9 cellular contexts compared by ENCODE assay signal in the genomic region with DNA sequence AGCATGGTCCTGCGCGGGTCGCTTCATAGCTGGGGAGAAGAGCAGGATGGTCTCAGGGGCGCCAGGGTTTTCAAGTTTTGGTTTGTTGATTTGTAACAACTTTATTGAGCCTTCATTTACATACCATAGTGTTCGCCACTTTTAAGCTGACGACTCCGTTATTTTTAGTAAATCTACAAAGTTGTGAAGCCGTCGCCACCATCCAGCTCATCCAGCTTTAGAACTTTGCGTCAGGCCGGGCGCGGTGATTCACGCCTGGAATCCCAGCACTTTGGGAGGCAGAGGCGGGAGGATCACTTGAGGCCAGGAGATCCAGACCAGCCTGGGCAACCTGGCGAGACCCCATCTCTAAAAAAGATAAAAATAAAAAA. TPM values are rescaled to one million over a fixed set of nuclear protein-coding genes. Genes with fewer than 3 reads are reported as not detected.
DNase-seq lines count a peak whose midpoint lies in the region; ATAC-seq and TF ChIP-seq lines count a peak whose summit lies in the region.
"Had no signal": no experiment of that assay in that cellular context is flagged by ENCODE, and none has a peak within 500 bp of the region (broad histone marks: within the 10 kb centered on the region; RNA-seq: fewer than 3 reads in every experiment).

No MANE protein-coding gene starts in this region.

- H3K27ac ChIP-seq in OCI-LY3 (ENCODE audit: low read length) = no peak overlapping the region
- H3K27ac ChIP-seq in effector memory CD4-positive, alpha-beta T cell (ENCODE audit: insufficient read depth, low read length, poor library complexity, severe bottlenecking) = peak overlapping the region; percentile 61
- peak overlapping the region; percentile 72 for H3K27ac ChIP-seq in naive thymus-derived CD4-positive, alpha-beta T cell (ENCODE audit: low read depth, low read length)

- peak overlapping the region; percentile 74 to 98 (median 87) for H3K27ac Mint-ChIP-seq in naive thymus-derived CD4-positive, alpha-beta T cell

- H3K9ac ChIP-seq in OCI-LY3 (ENCODE audit: low read length) = peak overlapping the region; percentile 63

- POLR2A ChIA-PET in naive thymus-derived CD4-positive, alpha-beta T cell (lab: Charles Lee) = interaction anchor here (0.6 to 1.7 kb wide), 5 partner anchors 26 to 902 kb away, joined by 3 to 6 read pairs (median 3); no protein-coding TSS in a partner anchor

- ATAC-seq in naive thymus-derived CD4-positive, alpha-beta T cell = no peak
- ATAC-seq in GM18907 (IDR thresholded peaks at IDR 0.05; ENCODE audit: unreplicated experiment) (no peak), GM21619 (IDR thresholded peaks at IDR 0.05; ENCODE audit: unreplicated experiment) (no peak)

- no peaks in the 10 kb centered on the region for H3K27me3 ChIP-seq in OCI-LY3 (ENCODE audit: low read depth, low read length)
- no peaks in the 10 kb centered on the region for H3K27me3 ChIP-seq in effector memory CD4-positive, alpha-beta T cell (replicated peaks; ENCODE audit: control insufficient read depth, insufficient read depth, low read length, poor library complexity, severe bottlenecking)
- H3K27me3 ChIP-seq in naive thymus-derived CD4-positive, alpha-beta T cell (ENCODE audit: control insufficient read depth in 2 of 2, insufficient read depth in 2 of 2, low read length in 2 of 2) = no peaks in the 10 kb centered on the region

- H3K4me2 ChIP-seq in OCI-LY3 (ENCODE audit: low read length) = peak overlapping the region; percentile 80

- no peaks in the 10 kb centered on the region for H3K9me3 Mint-ChIP-seq in naive thymus-derived CD4-positive, alpha-beta T cell

- peak overlapping the region; percentile 58; the same call in 1 of the 2 replicates for H2AFZ ChIP-seq in OCI-LY3 (ENCODE audit: low read depth, low read length)

- peaks cover 15% of the 10 kb centered on the region; the same call in 1 of the 2 replicates for H3K4me1 ChIP-seq in OCI-LY3 (ENCODE audit: low read length)
- peaks cover 10% of the 10 kb centered on the region for H3K4me1 ChIP-seq in effector memory CD4-positive, alpha-beta T cell (ENCODE audit: control insufficient read depth, insufficient read depth, low read length, poor library complexity, severe bottlenecking)
- peaks cover 0 to 4% of the 10 kb centered on the region in 2 donors for H3K4me1 ChIP-seq in naive thymus-derived CD4-positive, alpha-beta T cell (ENCODE audit: control insufficient read depth in 2 of 2, insufficient read depth in 2 of 2, low read length in 2 of 2)

- no peak for TF ChIP-seq CTCF in OCI-LY3 (IDR thresholded peaks at IDR 0.05; ENCODE audit: low read depth, low read length)

- peak overlapping the region; percentile 78 for H3K4me3 ChIP-seq in OCI-LY3 (ENCODE audit: low read length)
- peak overlapping the region; percentile 55 for H3K4me3 ChIP-seq in effector memory CD4-positive, alpha-beta T cell (ENCODE audit: insufficient read depth, low read depth, low read length, poor library complexity, severe bottlenecking)
- peak overlapping the region; percentile 90 for H3K4me3 ChIP-seq in naive thymus-derived CD4-positive, alpha-beta T cell (ENCODE audit: low read length)

- CTCF ChIA-PET in naive thymus-derived CD4-positive, alpha-beta T cell (lab: Charles Lee) = no interaction called here

- no peaks in the 10 kb centered on the region for H4K20me1 ChIP-seq in OCI-LY3 (ENCODE audit: insufficient read depth, low read length)

- H3K9me3 ChIP-seq in OCI-LY3 (ENCODE audit: insufficient read depth, low read length) = no peaks in the 10 kb centered on the region
- H3K9me3 ChIP-seq in effector memory CD4-positive, alpha-beta T cell (ENCODE audit: control insufficient read depth, low read length) = no peaks in the 10 kb centered on the region
- H3K9me3 ChIP-seq in naive thymus-derived CD4-positive, alpha-beta T cell (ENCODE audit: control insufficient read depth in 2 of 3, low read length in 3 of 3) = no peaks in the 10 kb centered on the region

- intact Hi-C loops in naive thymus-derived CD4-positive, alpha-beta T cell (cut with micrococcal nuclease) = loop anchor here (1.0 to 10.0 kb wide), 11 partner anchors 24 to 1117 kb away; partner anchors contain the start of genes CHERP (in 2 of the 2), DDA1 (in 2 of the 2), MED26 (in 2 of the 2) and MRPL34 (in 2 of the 2)

- H3K36me3 ChIP-seq in OCI-LY3 (replicated peaks; ENCODE audit: low read depth, low read length) = peaks cover 3% of the 10 kb centered on the region
- H3K36me3 ChIP-seq in effector memory CD4-positive, alpha-beta T cell (ENCODE audit: control insufficient read depth, insufficient read depth, low read length) = no peaks in the 10 kb centered on the region
- no peaks in the 10 kb centered on the region for H3K36me3 ChIP-seq in naive thymus-derived CD4-positive, alpha-beta T cell (ENCODE audit: control insufficient read depth in 2 of 3, insufficient read depth in 3 of 3, low read length in 3 of 3)

- H3K79me2 ChIP-seq in OCI-LY3 (ENCODE audit: low read length) = peaks cover 15% of the 10 kb centered on the region

- H3K27me3 Mint-ChIP-seq in naive thymus-derived CD4-positive, alpha-beta T cell = no peaks in the 10 kb centered on the region

- H3K4me3 Mint-ChIP-seq in naive thymus-derived CD4-positive, alpha-beta T cell = peak overlapping the region; percentile 86 to 98 (median 94)

- peak; percentile 62 for DNase-seq in Daoy (ENCODE audit: low read depth)
- no peak for DNase-seq in effector memory CD4-positive, alpha-beta T cell
- no peak for DNase-seq in naive thymus-derived CD4-positive, alpha-beta T cell
- no peak for DNase-seq in T1000 (lab: John Stamatoyannopoulos, UW)
- DNase-seq in NCI-H2029 (lab: John Stamatoyannopoulos, UW) = no peak

- H3K4me1 Mint-ChIP-seq in naive thymus-derived CD4-positive, alpha-beta T cell = peaks cover 10 to 23% (median 19%) of the 10 kb centered on the region in 7 donors

- peaks cover 0 to 7% (median 5%) of the 10 kb centered on the region in 5 donors for H3K36me3 Mint-ChIP-seq in naive thymus-derived CD4-positive, alpha-beta T cell

RNA-seq across cellular contexts. Expression of gene C19orf44, which starts 0.4 kb away (rescaled TPM):
- total RNA-seq in Daoy (2014; rRNA removed; shearing (Covaris generic)) = 3.2 and 6.9 TPM in 2 replicates
- total RNA-seq in naive thymus-derived CD4-positive, alpha-beta T cell = 1 to 10 TPM; 1.5 to 6.0 (median 3.4) TPM
- 1 to 10 TPM; 1.3 to 2.1 TPM for polyA plus RNA-seq in naive thymus-derived CD4-positive, alpha-beta T cell

RNA-seq across cellular contexts. Expression of gene CALR3, which starts 0.6 kb away (rescaled TPM):
- total RNA-seq in Daoy (2014; rRNA removed; shearing (Covaris generic)) = 0.09 TPM in 1 of 2 replicates, not detected in the other
- not detected for total RNA-seq in naive thymus-derived CD4-positive, alpha-beta T cell
- not detected for polyA plus RNA-seq in naive thymus-derived CD4-positive, alpha-beta T cell
- total RNA-seq: T-helper 1 cell treated with Interleukin-12 subunit alpha and Interleukin-12 subunit beta and Interleukin-4 antibody, amounts not matched to agents 30 ng/mL and 1 ng/mL, for 36 hours had no signal

RNA-seq across cellular contexts. Expression of gene EPS15L1, which starts 24.8 kb away (rescaled TPM):
- 9.0 and 9.9 TPM in 2 replicates for total RNA-seq in Daoy (2014; rRNA removed; shearing (Covaris generic))
- 10 to 100 TPM; 40.8 to 60.1 (median 48.3) TPM for total RNA-seq in naive thymus-derived CD4-positive, alpha-beta T cell
- polyA plus RNA-seq in naive thymus-derived CD4-positive, alpha-beta T cell = 10 to 100 TPM in 1 of 2 donors, 1 to 10 TPM in 1; 9.5 to 14.6 TPM

RNA-seq across cellular contexts. Expression of gene CHERP, which starts 45.6 kb away (rescaled TPM):
- total RNA-seq in Daoy (2014; rRNA removed; shearing (Covaris generic)) = 2.8 and 4.7 TPM in 2 replicates
- 10 to 100 TPM; 53.8 to 80.7 (median 62.7) TPM for total RNA-seq in naive thymus-derived CD4-positive, alpha-beta T cell
- 10 to 100 TPM; 10.4 to 24.3 TPM for polyA plus RNA-seq in naive thymus-derived CD4-positive, alpha-beta T cell
